11 cellular contexts compared by ENCODE assay signal in genomic region chr6:100175814-100176275, GRCh38.
DNase-seq lines count a peak whose midpoint lies in the region; ATAC-seq and TF ChIP-seq lines count a peak whose summit lies in the region.
"Had no signal": no experiment of that assay in that cellular context is flagged by ENCODE, and none has a peak within 500 bp of the region (broad histone marks: within the 10 kb centered on the region; RNA-seq: fewer than 3 reads in every experiment).

No MANE protein-coding gene starts in this region.

- H3K9me3 ChIP-seq in RWPE2 (ENCODE audit: severe bottlenecking) (no peaks in the 10 kb centered on the region), gastroesophageal sphincter (no peaks in the 10 kb centered on the region)
- H3K9me3 ChIP-seq: colonic mucosa, tibial artery had no signal

- peak; percentile 71 for ATAC-seq in RWPE2 (ENCODE audit: low read depth)
- ATAC-seq in gastroesophageal sphincter: peak; percentile 38

- peak; percentile 95 for DNase-seq in GM04503 (ENCODE audit: low read depth)
- DNase-seq in RWPE2 (ENCODE audit: low spot score): no peak
- DNase-seq in renal cortical epithelial cell (ENCODE audit: low read depth): peak; percentile 96
- no peak for DNase-seq in NCI-H2171 treated with DMSO at 0.1 percent for 48 hours (lab: John Stamatoyannopoulos, UW)
- no peak for DNase-seq in coronary artery (ENCODE audit: low spot score)
- DNase-seq in NAMALWA (ENCODE audit: low spot score): no peak
- no peak for DNase-seq in NCI-H1092 treated with DMSO at 0.1 percent for 48 hours (lab: John Stamatoyannopoulos, UW)
- DNase-seq: colonic mucosa, NCI-H1092 had no signal

- H3K27ac ChIP-seq in RWPE2 (ENCODE audit: poor library complexity, severe bottlenecking) (peak overlapping the region; percentile 64), gastroesophageal sphincter (no peak overlapping the region), coronary artery (no peak overlapping the region)
- H3K27ac ChIP-seq: colonic mucosa had no signal

- TF ChIP-seq EP300 in gastroesophageal sphincter (IDR thresholded peaks at IDR 0.05): no peak

- no peaks in the 10 kb centered on the region for H3K27me3 ChIP-seq in RWPE2 (ENCODE audit: insufficient read depth, poor library complexity, severe bottlenecking)
- H3K27me3 ChIP-seq in gastroesophageal sphincter: peaks cover 4% of the 10 kb centered on the region
- H3K27me3 ChIP-seq: colonic mucosa, tibial artery had no signal

- no peak for TF ChIP-seq CTCF in RWPE2 (IDR thresholded peaks at IDR 0.05; ENCODE audit: poor library complexity, severe bottlenecking)
- no peak for TF ChIP-seq CTCF in gastroesophageal sphincter (IDR thresholded peaks at IDR 0.05)
- TF ChIP-seq CTCF in coronary artery (IDR thresholded peaks at IDR 0.05): no peak

- TF ChIP-seq POLR2A in gastroesophageal sphincter (IDR thresholded peaks at IDR 0.05): no peak

- H3K4me1 ChIP-seq in RWPE2 (ENCODE audit: insufficient read depth, poor library complexity, severe bottlenecking) (peaks cover 15% of the 10 kb centered on the region), gastroesophageal sphincter (peaks cover 0 to 17% (median 0%) of the 10 kb centered on the region in 3 donors)
- H3K4me1 ChIP-seq: colonic mucosa had no signal

- H3K4me3 ChIP-seq in RWPE2 (ENCODE audit: severe bottlenecking): no peak overlapping the region
- no peak overlapping the region for H3K4me3 ChIP-seq in gastroesophageal sphincter
- no peak overlapping the region for H3K4me3 ChIP-seq in coronary artery
- H3K4me3 ChIP-seq: colonic mucosa, tibial artery had no signal

- H3K36me3 ChIP-seq in RWPE2 (ENCODE audit: low read depth) (no peaks in the 10 kb centered on the region), gastroesophageal sphincter (no peaks in the 10 kb centered on the region)
- H3K36me3 ChIP-seq: colonic mucosa, tibial artery had no signal

- 19 to 22% methylated on average over 1 of the region's 1 CpG for WGBS in gastroesophageal sphincter (ENCODE audit: low coverage in 1 of 2), 2 donors

Comparison
In these comparisons a context has a peak if more than half of its experiments do, and no peak if none do; other contexts are left out.
1. DNase-seq: peak in GM04503 (single experiment) and renal cortical epithelial cell (single experiment); none in RWPE2 (single experiment), NCI-H2171 treated with DMSO at 0.1 percent for 48 hours (single experiment), coronary artery (single experiment), NAMALWA (single experiment) and NCI-H1092 treated with DMSO at 0.1 percent for 48 hours (single experiment).